ENCODE assay signal across 2 cellular contexts in genomic region chr17:47686661-47687327, GRCh38.
TF ChIP-seq lines count a peak whose summit lies in the region.

No MANE protein-coding gene starts in this region.

TF ChIP-seq in HCT116, 20 proteins besides CTCF, POLR2A, EP300 and RAD21:
- TF ChIP-seq ZBTB33 (IDR thresholded peaks at IDR 0.05; ENCODE audit: extremely low read depth, insufficient replicate concordance, low read length), result no peak
- no peak for TF ChIP-seq REST (IDR thresholded peaks at IDR 0.05; ENCODE audit: low read depth)
- TF ChIP-seq CEBPB (IDR thresholded peaks at IDR 0.05; ENCODE audit: low read depth), result no peak
- no peak for TF ChIP-seq ELF1 (IDR thresholded peaks at IDR 0.05; ENCODE audit: borderline replicate concordance, low read depth)
- no peak for TF ChIP-seq SP1 (IDR thresholded peaks at IDR 0.05; ENCODE audit: low read depth)
- no peak for TF ChIP-seq MAX (IDR thresholded peaks at IDR 0.05)
- TF ChIP-seq ZFX (IDR thresholded peaks at IDR 0.05), result no peak
- no peak for TF ChIP-seq TCF7L2 (IDR thresholded peaks at IDR 0.05; ENCODE audit: borderline replicate concordance, extremely low read depth, insufficient read depth, insufficient read length)
- TF ChIP-seq SRF (IDR thresholded peaks at IDR 0.05; ENCODE audit: low read depth), result no peak

TF ChIP-seq in GM12878, 131 proteins besides CTCF, POLR2A, EP300 and RAD21:
- TF ChIP-seq TARDBP (IDR thresholded peaks at IDR 0.05; ENCODE audit: borderline replicate concordance), result 0 out of 2 replicates have a peak, but pooled peaks have one; percentile 17
- no peak for TF ChIP-seq TBL1XR1 (IDR thresholded peaks at IDR 0.05; ENCODE audit: low read depth, low read length)
TF ChIP-seq in GM12878: peak in this region for 1.
